ENCODE assay signal across 1 cellular context in the genomic region with DNA sequence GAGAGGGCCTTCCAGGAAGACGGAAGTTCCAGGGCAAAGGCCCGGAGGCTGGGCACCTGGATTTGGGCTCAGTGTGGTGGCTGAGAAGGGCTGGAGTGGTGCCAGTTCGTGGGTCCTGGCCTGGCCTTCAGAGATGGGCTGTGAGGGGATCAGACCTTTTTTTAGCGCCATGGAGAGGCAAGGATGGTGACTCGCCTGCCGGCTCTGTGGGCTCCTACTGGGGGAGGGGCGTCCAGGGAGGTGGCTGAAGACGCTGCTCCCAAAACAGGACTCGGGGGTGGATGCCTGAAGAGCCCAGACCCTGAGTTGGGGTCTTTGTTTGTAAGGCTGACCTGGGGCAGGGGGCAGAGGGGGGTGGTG.
TF ChIP-seq lines count a peak whose summit lies in the region.

No MANE protein-coding gene starts in this region.

TF ChIP-seq in IMR-90, 13 proteins besides CTCF, POLR2A, EP300 and RAD21 (continued from another document):
- no peak for TF ChIP-seq MAFK (IDR thresholded peaks at IDR 0.05; ENCODE audit: low read depth, low read length)
TF ChIP-seq in IMR-90: peak in this region for 0.
